ENCODE assay signal across 25 cellular contexts in genomic region chr5:137147346-137147745, GRCh38.
DNase-seq lines count a peak whose midpoint lies in the region; ATAC-seq and TF ChIP-seq lines count a peak whose summit lies in the region.
"Had no signal": no experiment of that assay in that cellular context is flagged by ENCODE, and none has a peak within 500 bp of the region (broad histone marks: within the 10 kb centered on the region; RNA-seq: fewer than 3 reads in every experiment).

No MANE protein-coding gene starts in this region.

- H3K9ac ChIP-seq in neural cell (ENCODE audit: low read length): peak overlapping the region; percentile 80

- H3K36me3 Mint-ChIP-seq in HFFc6 (ENCODE audit: low read depth): no peaks in the 10 kb centered on the region
- H3K36me3 Mint-ChIP-seq: activated naive CD4-positive, alpha-beta T cell treated with anti-CD3 and anti-CD28 coated beads, Interleukin-2, amount 10 ng/mL, durations not matched to agents 7 days and 5 days; immature natural killer cell; stimulated activated naive B cell treated with anti-CD40 and anti-IgM and Interleukin-4, amounts not matched to agents 10 μg/mL and 1 μg/mL and 100 μg/mL, for 72 hours had no signal

- H3K27ac ChIP-seq in neural cell (ENCODE audit: low read length): peak overlapping the region; percentile 99
- H3K27ac ChIP-seq: HL-60, prostate gland, SJCRH30 had no signal

- H3K79me2 ChIP-seq in neural cell (replicated peaks; ENCODE audit: insufficient read depth, low read length): no peaks in the 10 kb centered on the region

- peak overlapping the region; percentile 99 for H3K27ac Mint-ChIP-seq in HFFc6
- H3K27ac Mint-ChIP-seq: activated naive CD4-positive, alpha-beta T cell treated with anti-CD3 and anti-CD28 coated beads, Interleukin-2, amount 10 ng/mL, durations not matched to agents 7 days and 5 days; activated T-cell treated with anti-CD3 and anti-CD28 coated beads, Interleukin-2, amount 50 U/mL, for 72 hours; immature natural killer cell; stimulated activated naive B cell treated with anti-CD40 and anti-IgM and Interleukin-4, amounts not matched to agents 10 μg/mL and 1 μg/mL and 100 μg/mL, for 72 hours; T-helper 1 cell treated with Interleukin-12 subunit alpha and Interleukin-12 subunit beta and Interleukin-4 antibody, amounts not matched to agents 30 μg/mL and 1 μg/mL, for 36 hours had no signal

- peaks cover 61% of the 10 kb centered on the region for H3K4me1 Mint-ChIP-seq in HFFc6 (ENCODE audit: low read depth)
- H3K4me1 Mint-ChIP-seq: activated naive CD4-positive, alpha-beta T cell treated with anti-CD3 and anti-CD28 coated beads, Interleukin-2, amount 10 ng/mL, durations not matched to agents 7 days and 5 days; central memory CD8-positive, alpha-beta T cell; immature natural killer cell; stimulated activated naive B cell treated with anti-CD40 and anti-IgM and Interleukin-4, amounts not matched to agents 10 μg/mL and 1 μg/mL and 100 μg/mL, for 72 hours had no signal

- H2AFZ ChIP-seq in neural cell (ENCODE audit: low read depth, low read length): no peak overlapping the region

- no peak overlapping the region for H3K4me3 Mint-ChIP-seq in HFFc6
- H3K4me3 Mint-ChIP-seq: activated naive CD4-positive, alpha-beta T cell treated with anti-CD3 and anti-CD28 coated beads, Interleukin-2, amount 10 ng/mL, durations not matched to agents 7 days and 5 days; activated T-cell treated with anti-CD3 and anti-CD28 coated beads, Interleukin-2, amount 50 U/mL, for 72 hours; central memory CD8-positive, alpha-beta T cell; immature natural killer cell; stimulated activated naive B cell treated with anti-CD40 and anti-IgM and Interleukin-4, amounts not matched to agents 10 μg/mL and 1 μg/mL and 100 μg/mL, for 72 hours; T-helper 1 cell treated with Interleukin-12 subunit alpha and Interleukin-12 subunit beta and Interleukin-4 antibody, amounts not matched to agents 30 μg/mL and 1 μg/mL, for 36 hours had no signal

- peaks cover 6% of the 10 kb centered on the region for H3F3A ChIP-seq in neural cell (ENCODE audit: insufficient read depth, low read length, poor library complexity, severe bottlenecking)

- H3K9me3 Mint-ChIP-seq in HFFc6: no peaks in the 10 kb centered on the region
- H3K9me3 Mint-ChIP-seq: activated naive CD4-positive, alpha-beta T cell treated with anti-CD3 and anti-CD28 coated beads, Interleukin-2, amount 10 ng/mL, durations not matched to agents 7 days and 5 days; activated T-cell treated with anti-CD3 and anti-CD28 coated beads, Interleukin-2, amount 50 U/mL, for 72 hours; central memory CD8-positive, alpha-beta T cell; neural crest cell; stimulated activated naive B cell treated with anti-CD40 and anti-IgM and Interleukin-4, amounts not matched to agents 10 μg/mL and 1 μg/mL and 100 μg/mL, for 72 hours; T-helper 1 cell treated with Interleukin-12 subunit alpha and Interleukin-12 subunit beta and Interleukin-4 antibody, amounts not matched to agents 30 μg/mL and 1 μg/mL, for 36 hours had no signal

- ATAC-seq in GM19467 (IDR thresholded peaks at IDR 0.05; ENCODE audit: unreplicated experiment) (no peak), GM18867 (IDR thresholded peaks at IDR 0.05; ENCODE audit: unreplicated experiment) (no peak)
- ATAC-seq: activated T-cell treated with anti-CD3 and anti-CD28 coated beads, Interleukin-2, amount 50 U/mL, for 72 hours; HepG2; left lobe of liver; Panc1; stimulated activated naive B cell treated with anti-CD40 and anti-IgM and Interleukin-4, amounts not matched to agents 10 μg/mL and 1 μg/mL and 100 μg/mL, for 72 hours had no signal

- H3K36me3 ChIP-seq in neural cell (ENCODE audit: insufficient read depth, low read length): no peaks in the 10 kb centered on the region
- H3K36me3 ChIP-seq: prostate gland, SJCRH30 had no signal

- peaks cover 7% of the 10 kb centered on the region; the same call in 1 of the 2 replicates for H3K27me3 Mint-ChIP-seq in HFFc6 (ENCODE audit: insufficient read depth)

- no peaks in the 10 kb centered on the region for H3K9me2 ChIP-seq in neural cell (ENCODE audit: insufficient read depth, low read length)

- no peaks in the 10 kb centered on the region for H4K20me1 ChIP-seq in neural cell (ENCODE audit: insufficient read depth)

- TF ChIP-seq EP300 in neural cell (conservative IDR thresholded peaks at IDR 0.05; ENCODE audit: poor library complexity, severe bottlenecking): no peak

- no peak for TF ChIP-seq CTCF in HFFc6 (IDR thresholded peaks at IDR 0.05)
- no peak for TF ChIP-seq CTCF in neural cell (IDR thresholded peaks at IDR 0.05; ENCODE audit: poor library complexity, severe bottlenecking)

- no peaks in the 10 kb centered on the region for H3K9me3 ChIP-seq in neural cell (ENCODE audit: low read length)
- H3K9me3 ChIP-seq: prostate gland, SJCRH30, testis had no signal

- TF ChIP-seq RAD21 in neural cell (conservative IDR thresholded peaks at IDR 0.05): no peak

- DNase-seq in DMS79 treated with DMSO at 0.1 percent for 48 hours (lab: John Stamatoyannopoulos, UW) (peak; percentile 32), HFFc6 (no peak), astrocyte of the hippocampus (ENCODE audit: low read depth, low spot score) (peak; percentile 9), superior temporal gyrus (ENCODE audit: extremely low spot score) (no peak)
- DNase-seq: activated CD4-positive, alpha-beta T cell treated with anti-CD3 and anti-CD28 coated beads for 4 hours; activated naive CD4-positive, alpha-beta T cell treated with anti-CD3 and anti-CD28 coated beads, Interleukin-2, amount 10 ng/mL, durations not matched to agents 7 days and 5 days; activated T-cell treated with anti-CD3 and anti-CD28 coated beads, Interleukin-2, amount 50 U/mL, for 72 hours; AML-193; immature natural killer cell; NCI-H1436; SJCRH30; stimulated activated naive B cell treated with anti-CD40 and anti-IgM and Interleukin-4, amounts not matched to agents 10 μg/mL and 1 μg/mL and 100 μg/mL, for 72 hours; testis had no signal

- peak overlapping the region; percentile 60 for H3K4me3 ChIP-seq in neural cell (ENCODE audit: low read length)
- H3K4me3 ChIP-seq: prostate gland, SJCRH30, skin epidermis, testis had no signal

- H3K27me3 ChIP-seq in neural cell (ENCODE audit: insufficient read depth, low read depth, low read length): no peaks in the 10 kb centered on the region
- H3K27me3 ChIP-seq: testis had no signal

- peak overlapping the region; percentile 78 for H3K4me2 ChIP-seq in neural cell (ENCODE audit: low read length)

TF ChIP-seq in neural cell, 6 proteins besides CTCF, POLR2A, EP300 and RAD21:
- TF ChIP-seq EZH2 (IDR thresholded peaks at IDR 0.05; ENCODE audit: borderline replicate concordance, insufficient read depth, low read length, poor library complexity, severe bottlenecking) (no peak), POLR2AphosphoS5 (IDR thresholded peaks at IDR 0.05) (no peak), MXI1 (conservative IDR thresholded peaks at IDR 0.05; ENCODE audit: poor library complexity, severe bottlenecking) (no peak)

Comparison
In these comparisons a context has a peak if more than half of its experiments do, and no peak if none do; other contexts are left out.
1. DNase-seq: peak in DMS79 treated with DMSO at 0.1 percent for 48 hours (single experiment) and astrocyte of the hippocampus (single experiment); none in HFFc6 (single experiment) and superior temporal gyrus (single experiment).